Comparison of ENCODE assay signal across 17 cellular contexts in genomic region chr2:38776531-38776930, GRCh38. TPM values are rescaled to one million over a fixed set of nuclear protein-coding genes. Genes with fewer than 3 reads are reported as not detected.
A peak's percentile ranks its signal among the peaks of the same experiment; 100 is the strongest.
DNase-seq lines count a peak whose midpoint lies in the region; ATAC-seq, FAIRE-seq and TF ChIP-seq lines count a peak whose summit lies in the region.
"Had no signal": no experiment of that assay in that cellular context is flagged by ENCODE, and none has a peak within 500 bp of the region (broad histone marks: within the 10 kb centered on the region; RNA-seq: fewer than 3 reads in every experiment).

No MANE protein-coding gene starts in this region.

- H3K9ac ChIP-seq in astrocyte (ENCODE audit: low read length): no peak overlapping the region

- no peak for ATAC-seq in activated CD8-positive, alpha-beta memory T cell treated with anti-CD3 and anti-CD28 coated beads, Interleukin-2, amount 10 ng/mL, durations not matched to agents 7 days and 5 days
- ATAC-seq in CD8-positive, alpha-beta T cell: no peak
- no peak for ATAC-seq in HG03442 (IDR thresholded peaks at IDR 0.05; ENCODE audit: unreplicated experiment)
- ATAC-seq: psoas muscle had no signal

- H3K4me1 ChIP-seq in CD8-positive, alpha-beta T cell (ENCODE audit: insufficient read depth, low read length): peaks cover 6% of the 10 kb centered on the region
- H3K4me1 ChIP-seq in astrocyte (ENCODE audit: insufficient read depth, low read length): peaks cover 3% of the 10 kb centered on the region
- peaks cover 0 to 14% (median 7%) of the 10 kb centered on the region in 4 donors for H3K4me1 ChIP-seq in transverse colon
- H3K4me1 ChIP-seq: breast epithelium had no signal

- TF ChIP-seq EP300 in transverse colon (IDR thresholded peaks at IDR 0.05; ENCODE audit: low read depth): no peak

- peaks cover 8% of the 10 kb centered on the region for H3K79me2 ChIP-seq in astrocyte (ENCODE audit: insufficient read depth, low read length)

- H3K27me3 Mint-ChIP-seq in activated CD8-positive, alpha-beta memory T cell treated with anti-CD3 and anti-CD28 coated beads, Interleukin-2, amount 10 ng/mL, durations not matched to agents 7 days and 5 days: peaks cover 22% of the 10 kb centered on the region
- H3K27me3 Mint-ChIP-seq in CD8-positive, alpha-beta T cell (ENCODE audit: low read depth): peaks cover 6% of the 10 kb centered on the region
- H3K27me3 Mint-ChIP-seq in astrocyte (ENCODE audit: low read depth, unreplicated experiment) (no peaks in the 10 kb centered on the region), neural crest cell (ENCODE audit: low read depth) (peaks cover 25% of the 10 kb centered on the region)

- no peak overlapping the region for H2AFZ ChIP-seq in astrocyte (ENCODE audit: low read depth, low read length)

- H3K9me3 Mint-ChIP-seq in activated CD8-positive, alpha-beta memory T cell treated with anti-CD3 and anti-CD28 coated beads, Interleukin-2, amount 10 ng/mL, durations not matched to agents 7 days and 5 days (ENCODE audit: low read depth): no peaks in the 10 kb centered on the region
- no peaks in the 10 kb centered on the region for H3K9me3 Mint-ChIP-seq in CD8-positive, alpha-beta T cell
- no peaks in the 10 kb centered on the region for H3K9me3 Mint-ChIP-seq in astrocyte (ENCODE audit: unreplicated experiment)
- no peaks in the 10 kb centered on the region for H3K9me3 Mint-ChIP-seq in neural crest cell

- peak overlapping the region; percentile 47 for H3K4me3 Mint-ChIP-seq in activated CD8-positive, alpha-beta memory T cell treated with anti-CD3 and anti-CD28 coated beads, Interleukin-2, amount 10 ng/mL, durations not matched to agents 7 days and 5 days
- H3K4me3 Mint-ChIP-seq in CD8-positive, alpha-beta T cell: peak overlapping the region; percentile 54
- H3K4me3 Mint-ChIP-seq in astrocyte (ENCODE audit: unreplicated experiment) (peak overlapping the region; percentile 17), neural crest cell (peak overlapping the region; percentile 80)

- no peak for TF ChIP-seq CTCF in CD8-positive, alpha-beta T cell (IDR thresholded peaks at IDR 0.05)
- TF ChIP-seq CTCF in astrocyte (IDR thresholded peaks at IDR 0.05; ENCODE audit: insufficient read depth, low read depth, low read length): no peak
- TF ChIP-seq CTCF in neural crest cell (conservative IDR thresholded peaks at IDR 0.05): no peak
- TF ChIP-seq CTCF in transverse colon (IDR thresholded peaks at IDR 0.05): no peak

- intact Hi-C loops in CD8-positive, alpha-beta T cell (cut with DNase I, micrococcal nuclease): loop anchor here in 1 of 2 experiments (2.0 to 10.0 kb wide), 3 partner anchors 98 to 1582 kb away; partner anchors contain the start of genes CEBPZOS, DHX57, MORN2 and SOS1
- intact Hi-C loops in transverse colon (cut with DNase I; ENCODE audit: low total_unique reads): no loop called here

- no peaks in the 10 kb centered on the region for H3K9me3 ChIP-seq in CD8-positive, alpha-beta T cell (ENCODE audit: low read length)
- H3K9me3 ChIP-seq in astrocyte (ENCODE audit: insufficient read depth, low read depth, low read length) (no peaks in the 10 kb centered on the region), transverse colon (no peaks in the 10 kb centered on the region)
- H3K9me3 ChIP-seq: breast epithelium, psoas muscle had no signal

- peaks cover 3% of the 10 kb centered on the region for H3K36me3 ChIP-seq in CD8-positive, alpha-beta T cell (ENCODE audit: insufficient read depth, low read length)
- no peaks in the 10 kb centered on the region for H3K36me3 ChIP-seq in astrocyte (ENCODE audit: insufficient read depth, low read length)
- no peaks in the 10 kb centered on the region for H3K36me3 ChIP-seq in transverse colon
- H3K36me3 ChIP-seq: breast epithelium had no signal

- no peak for FAIRE-seq in astrocyte (lab: Jason Lieb, UNC)
- FAIRE-seq: islet of Langerhans had no signal

- WGBS in transverse colon (ENCODE audit: low coverage in 1 of 2), 2 donors: 87% methylated on average over 13 of the region's 13 CpGs; no CpG with 5 or more reads in 1 of the 2 donors

- CTCF ChIA-PET in activated CD8-positive, alpha-beta memory T cell treated with anti-CD3 and anti-CD28 coated beads, Interleukin-2, amount 10 ng/mL, durations not matched to agents 7 days and 5 days (lab: Charles Lee): interaction anchor here (0.9 kb wide), 1 partner anchor 10 kb away, joined by 3 read pairs; no protein-coding TSS in a partner anchor
- CTCF ChIA-PET in CD8-positive, alpha-beta T cell (lab: Charles Lee): interaction anchor here (0.8 kb wide), 1 partner anchor 240 kb away, joined by 3 read pairs; no protein-coding TSS in a partner anchor

- H3K4me2 ChIP-seq in astrocyte (ENCODE audit: low read length): no peak overlapping the region
- H3K4me2 ChIP-seq: hepatocyte had no signal

- peaks cover 8% of the 10 kb centered on the region for H3K36me3 Mint-ChIP-seq in activated CD8-positive, alpha-beta memory T cell treated with anti-CD3 and anti-CD28 coated beads, Interleukin-2, amount 10 ng/mL, durations not matched to agents 7 days and 5 days
- peaks cover 17% of the 10 kb centered on the region for H3K36me3 Mint-ChIP-seq in CD8-positive, alpha-beta T cell
- H3K36me3 Mint-ChIP-seq in astrocyte (ENCODE audit: low read depth, unreplicated experiment) (no peaks in the 10 kb centered on the region), neural crest cell (ENCODE audit: low read depth) (no peaks in the 10 kb centered on the region)

- in situ Hi-C loops in transverse colon (cut with MboI; ENCODE audit: low pct_ligation_motif_present in 1 of 4, low pct_unique_long_range_greater_than_20kb in 1 of 4, low sequenced_read_pairs in 3 of 4): no loop called here

- H4K20me1 ChIP-seq in astrocyte (ENCODE audit: insufficient read depth, low read length): no peaks in the 10 kb centered on the region

- no peak for TF ChIP-seq POLR2A in transverse colon (IDR thresholded peaks at IDR 0.05)

- H3K4me1 Mint-ChIP-seq in activated CD8-positive, alpha-beta memory T cell treated with anti-CD3 and anti-CD28 coated beads, Interleukin-2, amount 10 ng/mL, durations not matched to agents 7 days and 5 days: peaks cover 17% of the 10 kb centered on the region
- peaks cover 15% of the 10 kb centered on the region for H3K4me1 Mint-ChIP-seq in CD8-positive, alpha-beta T cell (ENCODE audit: low read depth)
- H3K4me1 Mint-ChIP-seq in astrocyte (ENCODE audit: low read depth, unreplicated experiment): peaks cover 2% of the 10 kb centered on the region
- peaks cover 12% of the 10 kb centered on the region for H3K4me1 Mint-ChIP-seq in neural crest cell

- no peak for DNase-seq in activated CD8-positive, alpha-beta memory T cell treated with anti-CD3 and anti-CD28 coated beads, Interleukin-2, amount 10 ng/mL, durations not matched to agents 7 days and 5 days
- no peak for DNase-seq in activated CD8-positive, alpha-beta memory T cell treated with anti-CD3 and anti-CD28 coated beads for 24 hours
- DNase-seq in CD8-positive, alpha-beta T cell: no peak
- DNase-seq in astrocyte (ENCODE audit: low read depth): no peak
- DNase-seq in neural crest cell (ENCODE audit: low read depth, low spot score): no peak
- DNase-seq in GF-D8 (lab: John Stamatoyannopoulos, UW): no peak
- no peak for DNase-seq in transverse colon
- DNase-seq: HCEC 1CT; NCI-H774; psoas muscle; stimulated activated CD4-positive, alpha-beta T cell treated with anti-CD3 and anti-CD28 coated beads, Interleukin-4, amount 100 ng/mL, for 1 hour had no signal

- POLR2A ChIA-PET in CD8-positive, alpha-beta T cell (lab: Charles Lee): interaction anchor here (4.3 kb wide), 1 partner anchor 26 kb away, joined by 22 read pairs; the partner anchor contains the start of gene SRSF7

- H3K27ac Mint-ChIP-seq in activated CD8-positive, alpha-beta memory T cell treated with anti-CD3 and anti-CD28 coated beads, Interleukin-2, amount 10 ng/mL, durations not matched to agents 7 days and 5 days: no peak overlapping the region
- H3K27ac Mint-ChIP-seq in CD8-positive, alpha-beta T cell: no peak overlapping the region
- no peak overlapping the region for H3K27ac Mint-ChIP-seq in astrocyte (ENCODE audit: unreplicated experiment)
- no peak overlapping the region for H3K27ac Mint-ChIP-seq in neural crest cell (ENCODE audit: unreplicated experiment)

- H3K27me3 ChIP-seq in CD8-positive, alpha-beta T cell (ENCODE audit: insufficient read depth, low read length): no peaks in the 10 kb centered on the region
- H3K27me3 ChIP-seq in astrocyte (ENCODE audit: insufficient read depth, low read length): peaks cover 3% of the 10 kb centered on the region
- H3K27me3 ChIP-seq in transverse colon: no peaks in the 10 kb centered on the region
- H3K27me3 ChIP-seq: breast epithelium, hepatocyte had no signal

- H3K4me3 ChIP-seq in CD8-positive, alpha-beta T cell (ENCODE audit: low read depth, low read length): no peak overlapping the region
- H3K4me3 ChIP-seq in astrocyte (ENCODE audit: insufficient read depth, low read depth, low read length): no peak overlapping the region
- H3K4me3 ChIP-seq in transverse colon: no peak overlapping the region
- H3K4me3 ChIP-seq: breast epithelium, hepatocyte, lung had no signal

- no peak overlapping the region for H3K27ac ChIP-seq in CD8-positive, alpha-beta T cell (ENCODE audit: low read depth, low read length)
- H3K27ac ChIP-seq in astrocyte (ENCODE audit: low read depth, low read length): no peak overlapping the region
- H3K27ac ChIP-seq in transverse colon: no peak overlapping the region
- H3K27ac ChIP-seq: breast epithelium, hepatocyte, psoas muscle, skin epidermis had no signal

RNA-seq across cellular contexts. Expression of gene GEMIN6, which starts 1.5 kb away (rescaled TPM):
- 10 to 100 TPM; 17.8 to 30.8 TPM for total RNA-seq in activated CD8-positive, alpha-beta memory T cell treated with anti-CD3 and anti-CD28 coated beads, Interleukin-2, amount 10 ng/mL, durations not matched to agents 7 days and 5 days
- total RNA-seq in CD8-positive, alpha-beta T cell: 1 to 10 TPM; 2.3 TPM
- total RNA-seq in astrocyte (14.0 TPM in 2 replicates), neural crest cell (20.8 and 24.1 TPM in 2 replicates), transverse colon (1 to 10 TPM in 3 of 4 donors, not detected in 1; 1.8 to 5.9 (median 3.8) TPM)

RNA-seq across cellular contexts. Expression of gene SRSF7, which starts 25.4 kb away (rescaled TPM):
- 100 to 1,000 TPM; 362 to 378 TPM for total RNA-seq in activated CD8-positive, alpha-beta memory T cell treated with anti-CD3 and anti-CD28 coated beads, Interleukin-2, amount 10 ng/mL, durations not matched to agents 7 days and 5 days
- 100 to 1,000 TPM; 607 to 608 TPM for total RNA-seq in CD8-positive, alpha-beta T cell
- total RNA-seq in astrocyte: 104 and 120 TPM in 2 replicates
- total RNA-seq in neural crest cell: 347 and 356 TPM in 2 replicates
- 100 to 1,000 TPM in 2 of 4 donors, 10 to 100 TPM in 2; 75.6 to 153 (median 95.0) TPM for total RNA-seq in transverse colon

Comparison
In these comparisons a context has a peak if more than half of its experiments do, and no peak if none do; other contexts are left out.
1. H3K4me3 Mint-ChIP-seq: peak in every context shown above with its lines; median percentile 80 in neural crest cell; 54 in CD8-positive, alpha-beta T cell; 47 in activated CD8-positive, alpha-beta memory T cell treated with anti-CD3 and anti-CD28 coated beads, Interleukin-2, amount 10 ng/mL, durations not matched to agents 7 days and 5 days; 17 in astrocyte.